In the genomic region with DNA sequence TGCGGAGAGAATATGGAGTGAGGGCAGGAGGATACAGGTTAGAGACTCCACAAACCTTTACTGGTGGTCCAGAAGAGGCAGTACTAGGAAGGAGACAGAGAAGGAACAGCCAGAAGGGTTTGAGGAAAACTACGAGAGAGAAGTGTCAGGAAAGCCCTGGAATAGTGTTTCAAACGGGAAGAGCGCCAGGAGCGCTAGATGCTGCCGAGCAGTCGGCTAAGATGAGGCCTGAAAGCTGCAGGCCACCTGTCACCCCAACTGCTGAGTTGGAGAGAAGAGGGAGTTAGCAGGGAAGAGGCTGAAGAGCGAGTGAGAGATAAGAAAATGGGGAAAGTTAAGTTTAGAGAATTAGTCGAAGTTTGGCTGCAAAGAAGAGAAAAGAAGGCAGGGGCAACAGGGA, we compare ENCODE assay signal across 22 cellular contexts. TPM values are rescaled to one million over a fixed set of nuclear protein-coding genes. Genes with fewer than 3 reads are reported as not detected.
DNase-seq lines count a peak whose midpoint lies in the region; ATAC-seq and TF ChIP-seq lines count a peak whose summit lies in the region.
"Had no signal": no experiment of that assay in that cellular context is flagged by ENCODE, and none has a peak within 500 bp of the region (broad histone marks: within the 10 kb centered on the region; RNA-seq: fewer than 3 reads in every experiment).

No MANE protein-coding gene starts in this region.

- H3K27me3 Mint-ChIP-seq in activated CD8-positive, alpha-beta T cell treated with anti-CD3 and anti-CD28 coated beads for 36 hours: no peaks in the 10 kb centered on the region
- H3K27me3 Mint-ChIP-seq in activated CD8-positive, alpha-beta T cell treated with anti-CD3 and anti-CD28 coated beads, Interleukin-2, amount 10 ng/mL, durations not matched to agents 7 days and 5 days (ENCODE audit: low read depth): no peaks in the 10 kb centered on the region
- H3K27me3 Mint-ChIP-seq in effector memory CD8-positive, alpha-beta T cell: no peaks in the 10 kb centered on the region

- H3K27ac Mint-ChIP-seq in activated CD8-positive, alpha-beta T cell treated with anti-CD3 and anti-CD28 coated beads for 36 hours: peak overlapping the region; percentile 12
- no peak overlapping the region for H3K27ac Mint-ChIP-seq in activated CD8-positive, alpha-beta T cell treated with anti-CD3 and anti-CD28 coated beads, Interleukin-2, amount 10 ng/mL, durations not matched to agents 7 days and 5 days
- peak overlapping the region; percentile 75 to 83 for H3K27ac Mint-ChIP-seq in effector memory CD8-positive, alpha-beta T cell

- intact Hi-C loops in activated CD8-positive, alpha-beta T cell treated with anti-CD3 and anti-CD28 coated beads for 36 hours (cut with micrococcal nuclease): no loop called here

- no peak for DNase-seq in activated CD8-positive, alpha-beta T cell treated with anti-CD3 and anti-CD28 coated beads for 36 hours
- DNase-seq in activated CD8-positive, alpha-beta T cell treated with anti-CD3 and anti-CD28 coated beads, Interleukin-2, amount 10 ng/mL, durations not matched to agents 7 days and 5 days: no peak
- DNase-seq in NCI-H446 (lab: John Stamatoyannopoulos, UW): peak; percentile 56 to 86
- no peak for DNase-seq in effector memory CD8-positive, alpha-beta T cell
- DNase-seq in osteoblast (ENCODE audit: insufficient read length, low spot score, missing footprints): peak; percentile 8
- no peak for DNase-seq in NCI-H2227 treated with DMSO at 0.1 percent for 48 hours (lab: John Stamatoyannopoulos, UW)
- no peak for DNase-seq in MM.1S
- DNase-seq in central memory CD4-positive, alpha-beta T cell: no peak
- DNase-seq: activated CD4-positive, CD25-positive, alpha-beta regulatory T cell treated with anti-CD3 and anti-CD28 coated beads, Interleukin-2, amount 50 U/mL, for 72 hours; body of pancreas; dermis blood vessel endothelial cell; DMS79; erythroblast; H7; immature natural killer cell; NCI-H1048; NCI-H226; stimulated activated naive CD4-positive, alpha-beta T cell treated with Interleukin-2 at 50 U/mL for 16 hours had no signal

- no peak overlapping the region for H3K4me2 ChIP-seq in osteoblast (ENCODE audit: insufficient read depth, low read length)
- H3K4me2 ChIP-seq in MM.1S (ENCODE audit: low read depth, low read length): no peak overlapping the region
- H3K4me2 ChIP-seq: A549 had no signal

- H3K9me3 Mint-ChIP-seq in activated CD8-positive, alpha-beta T cell treated with anti-CD3 and anti-CD28 coated beads for 36 hours: no peaks in the 10 kb centered on the region
- H3K9me3 Mint-ChIP-seq in activated CD8-positive, alpha-beta T cell treated with anti-CD3 and anti-CD28 coated beads, Interleukin-2, amount 10 ng/mL, durations not matched to agents 7 days and 5 days (ENCODE audit: insufficient read depth): no peaks in the 10 kb centered on the region
- no peaks in the 10 kb centered on the region for H3K9me3 Mint-ChIP-seq in effector memory CD8-positive, alpha-beta T cell
- H3K9me3 Mint-ChIP-seq: CD14-positive monocyte, immature natural killer cell, neural crest cell had no signal

- CTCF ChIA-PET in activated CD8-positive, alpha-beta T cell treated with anti-CD3 and anti-CD28 coated beads for 36 hours (lab: Charles Lee): no interaction called here
- CTCF ChIA-PET in activated CD8-positive, alpha-beta T cell treated with anti-CD3 and anti-CD28 coated beads, Interleukin-2, amount 10 ng/mL, durations not matched to agents 7 days and 5 days (lab: Charles Lee): interaction anchor here (0.9 to 1.7 kb wide), 2 partner anchors 138 to 208 kb away, joined by 3 to 6 read pairs; no protein-coding TSS in a partner anchor

- peaks cover 27% of the 10 kb centered on the region for H3K4me1 Mint-ChIP-seq in activated CD8-positive, alpha-beta T cell treated with anti-CD3 and anti-CD28 coated beads for 36 hours (ENCODE audit: low read depth)
- peaks cover 8% of the 10 kb centered on the region for H3K4me1 Mint-ChIP-seq in activated CD8-positive, alpha-beta T cell treated with anti-CD3 and anti-CD28 coated beads, Interleukin-2, amount 10 ng/mL, durations not matched to agents 7 days and 5 days (ENCODE audit: low read depth)
- H3K4me1 Mint-ChIP-seq in effector memory CD8-positive, alpha-beta T cell (ENCODE audit: low read depth in 2 of 2): peaks cover 0 to 4% of the 10 kb centered on the region in 2 donors
- H3K4me1 Mint-ChIP-seq: neural crest cell had no signal

- H4K20me1 ChIP-seq in osteoblast (ENCODE audit: insufficient read depth, low read length): peaks cover 3% of the 10 kb centered on the region
- H4K20me1 ChIP-seq in MM.1S (ENCODE audit: insufficient read depth, low read length): no peaks in the 10 kb centered on the region

- H3K9me3 ChIP-seq in osteoblast (ENCODE audit: low read depth, low read length): no peaks in the 10 kb centered on the region
- H3K9me3 ChIP-seq in MM.1S (replicated peaks; ENCODE audit: insufficient read depth, low read length): no peaks in the 10 kb centered on the region
- H3K9me3 ChIP-seq: A549, body of pancreas had no signal

- H3K36me3 ChIP-seq in osteoblast (ENCODE audit: insufficient read depth, low read length): peaks cover 78% of the 10 kb centered on the region
- peaks cover 3% of the 10 kb centered on the region; the same call in 1 of the 2 replicates for H3K36me3 ChIP-seq in MM.1S (replicated peaks; ENCODE audit: insufficient read depth, low read length)

- H3K79me2 ChIP-seq in osteoblast (ENCODE audit: insufficient read depth, low read length): no peaks in the 10 kb centered on the region
- H3K79me2 ChIP-seq in MM.1S (ENCODE audit: low read length): no peaks in the 10 kb centered on the region

- H3K27ac ChIP-seq in osteoblast (ENCODE audit: low read depth, low read length) (no peak overlapping the region), MM.1S (ENCODE audit: low read length) (no peak overlapping the region)
- H3K27ac ChIP-seq: A549, body of pancreas, HL-60 had no signal

- no peak for ATAC-seq in activated CD8-positive, alpha-beta T cell treated with anti-CD3 and anti-CD28 coated beads for 36 hours
- ATAC-seq in activated CD8-positive, alpha-beta T cell treated with anti-CD3 and anti-CD28 coated beads, Interleukin-2, amount 10 ng/mL, durations not matched to agents 7 days and 5 days: no peak
- ATAC-seq in effector memory CD8-positive, alpha-beta T cell (replicated peaks): no peak
- ATAC-seq: A549, body of pancreas had no signal

- no peaks in the 10 kb centered on the region for H3F3A ChIP-seq in MM.1S (ENCODE audit: insufficient read depth, low read length)

- peaks cover 72% of the 10 kb centered on the region for H3K36me3 Mint-ChIP-seq in activated CD8-positive, alpha-beta T cell treated with anti-CD3 and anti-CD28 coated beads for 36 hours (ENCODE audit: low read depth)
- peaks cover 61% of the 10 kb centered on the region for H3K36me3 Mint-ChIP-seq in activated CD8-positive, alpha-beta T cell treated with anti-CD3 and anti-CD28 coated beads, Interleukin-2, amount 10 ng/mL, durations not matched to agents 7 days and 5 days (ENCODE audit: low read depth)
- peaks cover 82% of the 10 kb centered on the region for H3K36me3 Mint-ChIP-seq in effector memory CD8-positive, alpha-beta T cell (ENCODE audit: insufficient read depth)

- H2AFZ ChIP-seq in osteoblast (ENCODE audit: low read length) (no peak overlapping the region), MM.1S (ENCODE audit: low read length) (no peak overlapping the region)

- H3K4me1 ChIP-seq in osteoblast (ENCODE audit: insufficient read depth, low read length) (peaks cover 4% of the 10 kb centered on the region), MM.1S (ENCODE audit: low read length) (no peaks in the 10 kb centered on the region)
- H3K4me1 ChIP-seq: body of pancreas had no signal

- POLR2A ChIA-PET in activated CD8-positive, alpha-beta T cell treated with anti-CD3 and anti-CD28 coated beads for 36 hours (lab: Charles Lee): interaction anchor here (1.1 kb wide), 1 partner anchor 208 kb away, joined by 4 read pairs; no protein-coding TSS in a partner anchor
- POLR2A ChIA-PET in activated CD8-positive, alpha-beta T cell treated with anti-CD3 and anti-CD28 coated beads, Interleukin-2, amount 10 ng/mL, durations not matched to agents 7 days and 5 days (lab: Charles Lee): no interaction called here

- H3K4me3 Mint-ChIP-seq in activated CD8-positive, alpha-beta T cell treated with anti-CD3 and anti-CD28 coated beads for 36 hours: no peak overlapping the region
- H3K4me3 Mint-ChIP-seq in activated CD8-positive, alpha-beta T cell treated with anti-CD3 and anti-CD28 coated beads, Interleukin-2, amount 10 ng/mL, durations not matched to agents 7 days and 5 days: no peak overlapping the region
- no peak overlapping the region for H3K4me3 Mint-ChIP-seq in effector memory CD8-positive, alpha-beta T cell
- H3K4me3 Mint-ChIP-seq: CD14-positive monocyte, immature natural killer cell, neural crest cell had no signal

- H3K9me2 ChIP-seq in MM.1S (replicated peaks; ENCODE audit: insufficient read depth, low read length): no peaks in the 10 kb centered on the region

- no peak overlapping the region for H3K9ac ChIP-seq in MM.1S (ENCODE audit: low read length)

- H3K4me3 ChIP-seq in osteoblast (ENCODE audit: insufficient read depth, low read length) (no peak overlapping the region), MM.1S (ENCODE audit: low read length) (no peak overlapping the region)
- H3K4me3 ChIP-seq: A549, body of pancreas had no signal

- H3K27me3 ChIP-seq in osteoblast (ENCODE audit: insufficient read depth, low read length) (no peaks in the 10 kb centered on the region), MM.1S (replicated peaks; ENCODE audit: insufficient read depth, low read length) (no peaks in the 10 kb centered on the region)
- H3K27me3 ChIP-seq: body of pancreas had no signal

- TF ChIP-seq CTCF in activated CD8-positive, alpha-beta T cell treated with anti-CD3 and anti-CD28 coated beads for 36 hours (IDR thresholded peaks at IDR 0.05): no peak
- TF ChIP-seq CTCF in osteoblast (IDR thresholded peaks at IDR 0.05; ENCODE audit: extremely low read depth, low read depth, low read length) (no peak), MM.1S (IDR thresholded peaks at IDR 0.05; ENCODE audit: low read length) (no peak)

RNA-seq across cellular contexts. Expression of a gene that starts 30.9 kb away (rescaled TPM):
- total RNA-seq in activated CD8-positive, alpha-beta T cell treated with anti-CD3 and anti-CD28 coated beads for 36 hours: not detected
- total RNA-seq in activated CD8-positive, alpha-beta T cell treated with anti-CD3 and anti-CD28 coated beads, Interleukin-2, amount 10 ng/mL, durations not matched to agents 7 days and 5 days: not detected
- 3.5 and 6.5 TPM in 2 replicates for total RNA-seq in osteoblast
- total RNA-seq: dermis blood vessel endothelial cell had no signal

Comparison
In these comparisons a context has a peak if more than half of its experiments do, and no peak if none do; other contexts are left out.
1. DNase-seq: peak in NCI-H446 (2 of 2) and osteoblast (single experiment); none in activated CD8-positive, alpha-beta T cell treated with anti-CD3 and anti-CD28 coated beads for 36 hours (single experiment), activated CD8-positive, alpha-beta T cell treated with anti-CD3 and anti-CD28 coated beads, Interleukin-2, amount 10 ng/mL, durations not matched to agents 7 days and 5 days (single experiment), effector memory CD8-positive, alpha-beta T cell (0 of 3), NCI-H2227 treated with DMSO at 0.1 percent for 48 hours (single experiment), MM.1S (single experiment) and central memory CD4-positive, alpha-beta T cell (single experiment).